Comparison of ENCODE assay signal across 1 cellular context in the genomic region with DNA sequence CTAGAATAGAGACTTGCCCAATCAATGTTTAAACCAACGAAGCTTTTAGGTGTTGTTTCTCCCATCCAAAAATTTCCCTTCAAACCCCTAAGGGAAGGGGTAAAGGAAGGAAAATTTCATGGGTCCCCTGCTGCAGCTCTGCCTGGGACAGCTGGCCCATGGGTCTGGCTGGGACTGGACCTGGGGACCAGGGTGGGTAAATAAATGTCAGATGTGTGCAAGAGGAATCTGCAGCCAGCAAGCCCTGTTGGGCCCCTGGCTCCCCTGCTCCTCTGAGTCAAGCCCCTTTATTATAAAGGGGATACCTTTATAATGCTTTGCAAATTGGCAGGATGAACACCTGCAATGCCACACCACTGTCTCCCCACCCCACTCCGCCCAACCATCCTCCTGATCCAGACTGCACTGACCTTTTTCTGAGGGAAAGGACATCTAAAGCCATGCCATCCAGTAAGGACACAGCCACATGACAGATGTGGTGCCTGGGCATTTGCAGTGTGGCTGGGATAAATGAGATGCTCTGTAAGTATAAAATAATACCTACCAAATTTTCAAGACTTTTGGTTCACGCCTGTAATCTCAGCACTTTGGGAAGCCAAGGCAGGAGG.
A peak's percentile ranks its signal among the peaks of the same experiment; 100 is the strongest.
TF ChIP-seq lines count a peak whose summit lies in the region.

No MANE protein-coding gene starts in this region.

TF ChIP-seq in HepG2, 621 proteins besides CTCF, POLR2A, EP300 and RAD21:
- peak; percentile 17 for TF ChIP-seq TEAD3 (CRISPR knock-in tag; optimal IDR thresholded peaks at IDR 0.05; ENCODE audit: borderline replicate concordance)
- TF ChIP-seq ZFY (CRISPR knock-in tag; IDR thresholded peaks at IDR 0.05) = no peak
- 0 out of 2 replicates have a peak, but pooled peaks have one; percentile 33 for TF ChIP-seq ZBTB7B (CRISPR knock-in tag; IDR thresholded peaks at IDR 0.05)
